In genomic region chr2:30862054-30862651, GRCh38 we compare ENCODE assay signal across 8 cellular contexts. TPM values are rescaled to one million over a fixed set of nuclear protein-coding genes. Genes with fewer than 3 reads are reported as not detected.
DNase-seq lines count a peak whose midpoint lies in the region; ATAC-seq and TF ChIP-seq lines count a peak whose summit lies in the region.

No MANE protein-coding gene starts in this region.

- H3K36me3 ChIP-seq in prostate gland: no peaks in the 10 kb centered on the region

- CTCF ChIA-PET in activated CD8-positive, alpha-beta T cell treated with anti-CD3 and anti-CD28 coated beads for 36 hours (lab: Charles Lee): interaction anchor here (0.5 to 7.6 kb wide), 18 partner anchors 10 to 1247 kb away, joined by 3 to 101 read pairs (median 4); partner anchors contain the start of gene GALNT14

- POLR2A ChIA-PET in activated CD8-positive, alpha-beta T cell treated with anti-CD3 and anti-CD28 coated beads for 36 hours (lab: Charles Lee): no interaction called here

- intact Hi-C loops in activated CD8-positive, alpha-beta T cell treated with anti-CD3 and anti-CD28 coated beads for 36 hours (cut with micrococcal nuclease): loop anchor here (5.0 to 10.0 kb wide), 2 partner anchors 150 to 473 kb away; no protein-coding TSS in a partner anchor
- intact Hi-C loops in prostate gland (cut with DNase I): no loop called here

- H3K4me1 ChIP-seq in prostate gland (replicated peaks): no peaks in the 10 kb centered on the region

- H3K9me3 Mint-ChIP-seq in activated CD8-positive, alpha-beta T cell treated with anti-CD3 and anti-CD28 coated beads for 36 hours: no peaks in the 10 kb centered on the region

- no peaks in the 10 kb centered on the region for H3K36me3 Mint-ChIP-seq in activated CD8-positive, alpha-beta T cell treated with anti-CD3 and anti-CD28 coated beads for 36 hours (ENCODE audit: low read depth)

- peak; percentile 6 for DNase-seq in NK-92 treated with Interleukin-12 subunit alpha and Interleukin-12 subunit beta, amount 100 ng/mL, for 24 hours (lab: John Stamatoyannopoulos, UW)
- no peak for DNase-seq in NK-92 (lab: John Stamatoyannopoulos, UW; ENCODE audit: unreplicated experiment)
- peak; percentile 59 for DNase-seq in NCI-H69 (lab: John Stamatoyannopoulos, UW)
- peak; percentile 71 for DNase-seq in activated CD8-positive, alpha-beta T cell treated with anti-CD3 and anti-CD28 coated beads for 36 hours
- DNase-seq in foreskin melanocyte: peak; percentile 46
- peak; percentile 38 for DNase-seq in prostate gland (ENCODE audit: low spot score)

- H3K27ac ChIP-seq in prostate gland: no peak overlapping the region

- no peaks in the 10 kb centered on the region for H3K4me1 Mint-ChIP-seq in activated CD8-positive, alpha-beta T cell treated with anti-CD3 and anti-CD28 coated beads for 36 hours (ENCODE audit: low read depth)

- peaks cover 3% of the 10 kb centered on the region for H3K27me3 Mint-ChIP-seq in activated CD8-positive, alpha-beta T cell treated with anti-CD3 and anti-CD28 coated beads for 36 hours

- no peak overlapping the region for H3K27ac Mint-ChIP-seq in activated CD8-positive, alpha-beta T cell treated with anti-CD3 and anti-CD28 coated beads for 36 hours

- no peaks in the 10 kb centered on the region for H3K27me3 ChIP-seq in prostate gland (replicated peaks; ENCODE audit: insufficient read depth)

- WGBS in prostate gland: 64% methylated on average over 3 of the region's 3 CpGs

- TF ChIP-seq POLR2A in prostate gland (IDR thresholded peaks at IDR 0.05): no peak

- TF ChIP-seq CTCF in activated CD8-positive, alpha-beta T cell treated with anti-CD3 and anti-CD28 coated beads for 36 hours (IDR thresholded peaks at IDR 0.05): peak; percentile 92
- peak in 3 of 4 experiments; percentile 44 to 57 (median 53) for TF ChIP-seq CTCF in prostate gland (IDR thresholded peaks at IDR 0.05)

- no peaks in the 10 kb centered on the region for H3K9me3 ChIP-seq in prostate gland

- H3K4me3 ChIP-seq in prostate gland: no peak overlapping the region

- no peak overlapping the region for H3K4me3 Mint-ChIP-seq in activated CD8-positive, alpha-beta T cell treated with anti-CD3 and anti-CD28 coated beads for 36 hours

- ATAC-seq in HG02885 (IDR thresholded peaks at IDR 0.05; ENCODE audit: poor library complexity, unreplicated experiment) (peak; percentile 55), GM19463 (IDR thresholded peaks at IDR 0.05; ENCODE audit: unreplicated experiment) (no peak)
- peak; percentile 47 for ATAC-seq in activated CD8-positive, alpha-beta T cell treated with anti-CD3 and anti-CD28 coated beads for 36 hours

RNA-seq across cellular contexts. Expression of gene CAPN13, which starts 54.9 kb away (rescaled TPM):
- not detected for total RNA-seq in activated CD8-positive, alpha-beta T cell treated with anti-CD3 and anti-CD28 coated beads for 36 hours
- 1 to 10 TPM; 2.0 to 5.7 TPM for total RNA-seq in prostate gland
